ENCODE assay signal across 9 cellular contexts in the genomic region with DNA sequence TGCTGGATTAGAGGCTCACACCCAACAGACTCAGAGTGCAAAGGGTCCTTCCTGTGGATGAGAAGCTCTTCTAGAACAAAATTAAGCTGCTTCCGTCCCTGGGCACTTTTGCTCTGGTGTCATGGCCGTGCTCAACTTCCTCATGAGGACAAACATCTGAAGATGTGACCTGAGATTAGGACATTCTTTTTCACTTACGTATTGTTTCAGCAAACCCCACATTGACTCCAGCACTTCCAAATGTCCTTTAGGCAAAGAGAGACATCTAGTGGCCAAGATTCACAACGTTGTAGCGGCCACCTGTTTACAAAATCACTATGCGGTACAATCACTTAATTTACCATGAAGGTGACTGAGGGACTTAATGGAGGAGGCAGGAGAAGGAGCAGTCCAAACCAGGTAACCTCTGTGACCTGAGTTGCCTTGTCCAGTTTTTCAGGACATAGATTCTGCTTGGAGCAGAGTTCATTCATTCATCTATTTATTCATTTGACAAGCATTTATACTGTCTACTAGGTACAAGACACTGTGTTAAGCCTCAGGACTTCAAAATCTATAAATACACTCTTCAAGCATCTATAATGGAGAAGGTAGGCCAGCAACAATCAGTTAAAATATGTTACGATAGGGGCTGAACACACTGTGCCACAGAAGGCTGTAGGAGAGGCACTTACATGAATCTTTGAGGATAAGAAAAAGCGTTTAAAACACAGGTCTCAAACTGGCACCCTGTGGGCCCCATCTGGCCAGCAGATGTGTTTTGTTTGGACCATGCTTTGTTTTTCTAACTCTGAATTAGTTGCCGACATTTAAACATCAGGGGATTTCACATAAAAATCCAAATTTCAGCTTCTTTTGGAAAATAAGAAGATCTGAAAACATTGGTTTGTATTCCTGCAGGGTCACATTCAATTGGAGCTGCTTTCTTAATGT. TPM values are rescaled to one million over a fixed set of nuclear protein-coding genes. Genes with fewer than 3 reads are reported as not detected.
DNase-seq lines count a peak whose midpoint lies in the region; ATAC-seq and TF ChIP-seq lines count a peak whose summit lies in the region.
"Had no signal": no experiment of that assay in that cellular context is flagged by ENCODE, and none has a peak within 500 bp of the region (broad histone marks: within the 10 kb centered on the region; RNA-seq: fewer than 3 reads in every experiment).

No MANE protein-coding gene starts in this region.

- in situ Hi-C loops in gastrocnemius medialis (cut with MboI; ENCODE audit: low sequenced_read_pairs in 4 of 4), result loop anchor here in 3 of 4 donors (10.0 kb wide), 1 partner anchor 203 kb away; no protein-coding TSS in a partner anchor

- ATAC-seq in GM19463 (IDR thresholded peaks at IDR 0.05; ENCODE audit: unreplicated experiment), result peak; percentile 86
- peak; percentile 93 to 96 for ATAC-seq in gastrocnemius medialis
- no peak for ATAC-seq in activated T-cell treated with anti-CD3 and anti-CD28 coated beads, Interleukin-2, amount 50 U/mL, for 4 hours

- 27% methylated on average over 9 of the region's 9 CpGs for WGBS in hepatocyte (ENCODE audit: low lambda C conversion rate, missing lambda C conversion rate)

- H3K4me3 Mint-ChIP-seq in activated T-cell treated with anti-CD3 and anti-CD28 coated beads, Interleukin-2, amount 50 U/mL, for 4 hours, result no peak overlapping the region
- H3K4me3 Mint-ChIP-seq: activated naive CD4-positive, alpha-beta T cell treated with anti-CD3 and anti-CD28 coated beads, Interleukin-2, amount 50 U/mL, for 24 hours had no signal

- no peaks in the 10 kb centered on the region for H3K36me3 Mint-ChIP-seq in activated T-cell treated with anti-CD3 and anti-CD28 coated beads, Interleukin-2, amount 50 U/mL, for 4 hours (ENCODE audit: insufficient read depth)
- H3K36me3 Mint-ChIP-seq: activated naive CD4-positive, alpha-beta T cell treated with anti-CD3 and anti-CD28 coated beads, Interleukin-2, amount 50 U/mL, for 24 hours had no signal

- no peak overlapping the region for H3K4me2 ChIP-seq in DOHH2 (ENCODE audit: low read length)
- H3K4me2 ChIP-seq in hepatocyte, result peak overlapping the region; percentile 54

- peaks cover 15% of the 10 kb centered on the region for H3K27me3 ChIP-seq in DOHH2 (ENCODE audit: control insufficient read depth, low read length)
- H3K27me3 ChIP-seq in ascending aorta, result no peaks in the 10 kb centered on the region
- no peaks in the 10 kb centered on the region for H3K27me3 ChIP-seq in hepatocyte
- H3K27me3 ChIP-seq in gastrocnemius medialis, result no peaks in the 10 kb centered on the region

- no peaks in the 10 kb centered on the region for H3K9me3 Mint-ChIP-seq in activated T-cell treated with anti-CD3 and anti-CD28 coated beads, Interleukin-2, amount 50 U/mL, for 4 hours
- H3K9me3 Mint-ChIP-seq: activated naive CD4-positive, alpha-beta T cell treated with anti-CD3 and anti-CD28 coated beads, Interleukin-2, amount 50 U/mL, for 24 hours had no signal

- DNase-seq in HT1080 (ENCODE audit: low read depth) (peak; percentile 91), NCI-H82 treated with DMSO at 0.1 percent for 48 hours (lab: John Stamatoyannopoulos, UW; ENCODE audit: unreplicated experiment) (peak; percentile 51), ascending aorta (ENCODE audit: low spot score in 2 of 2) (peak in 1 of 2 donors; percentile 65), hepatocyte (ENCODE audit: low spot score) (peak; percentile 88), gastrocnemius medialis (peak; percentile 5 to 18)
- no peak for DNase-seq in activated T-cell treated with anti-CD3 and anti-CD28 coated beads, Interleukin-2, amount 50 U/mL, for 4 hours

- H3K79me2 ChIP-seq in DOHH2 (ENCODE audit: control insufficient read depth, low read length) (no peaks in the 10 kb centered on the region), hepatocyte (no peaks in the 10 kb centered on the region)

- intact Hi-C loops in ascending aorta (cut with DNase I) (loop anchor here (1.0 kb wide), 1 partner anchor 199 kb away; no protein-coding TSS in a partner anchor), gastrocnemius medialis (cut with DNase I; ENCODE audit: low total_unique reads) (loop anchor here (1.0 kb wide), 1 partner anchor 198 kb away; no protein-coding TSS in a partner anchor)

- no peak for TF ChIP-seq POLR2A in gastrocnemius medialis (IDR thresholded peaks at IDR 0.05)

- TF ChIP-seq CTCF in DOHH2 (IDR thresholded peaks at IDR 0.05; ENCODE audit: low read depth, low read length, poor library complexity, severe bottlenecking), result peak; percentile 78
- TF ChIP-seq CTCF in ascending aorta (IDR thresholded peaks at IDR 0.05), result peak; percentile 43 to 59 (median 52)
- peak; percentile 90 for TF ChIP-seq CTCF in hepatocyte (IDR thresholded peaks at IDR 0.05; ENCODE audit: poor library complexity)
- peak; percentile 56 to 77 (median 63) for TF ChIP-seq CTCF in gastrocnemius medialis (IDR thresholded peaks at IDR 0.05 in 4 of 5, conservative IDR thresholded peaks at IDR 0.05 in 1 of 5)

- no peaks in the 10 kb centered on the region for H3K4me1 Mint-ChIP-seq in activated T-cell treated with anti-CD3 and anti-CD28 coated beads, Interleukin-2, amount 50 U/mL, for 4 hours (ENCODE audit: low read depth)
- H3K4me1 Mint-ChIP-seq: activated naive CD4-positive, alpha-beta T cell treated with anti-CD3 and anti-CD28 coated beads, Interleukin-2, amount 50 U/mL, for 24 hours had no signal

- H3K27ac ChIP-seq in DOHH2 (ENCODE audit: low read depth, low read length), result no peak overlapping the region
- no peak overlapping the region for H3K27ac ChIP-seq in ascending aorta
- H3K27ac ChIP-seq in hepatocyte, result peak overlapping the region; percentile 88
- H3K27ac ChIP-seq in gastrocnemius medialis, result peak overlapping the region in 1 of 4 donors; percentile 43

- no peaks in the 10 kb centered on the region for H3F3A ChIP-seq in DOHH2 (ENCODE audit: control insufficient read depth, insufficient read depth)

- peaks cover 5% of the 10 kb centered on the region for H3K27me3 Mint-ChIP-seq in activated T-cell treated with anti-CD3 and anti-CD28 coated beads, Interleukin-2, amount 50 U/mL, for 4 hours (ENCODE audit: low read depth)

- H3K9me2 ChIP-seq in DOHH2 (replicated peaks; ENCODE audit: control insufficient read depth, low read length), result no peaks in the 10 kb centered on the region
- H3K9me2 ChIP-seq in hepatocyte (replicated peaks; ENCODE audit: insufficient read depth), result no peaks in the 10 kb centered on the region

- H3K36me3 ChIP-seq in DOHH2 (ENCODE audit: control insufficient read depth, low read length) (no peaks in the 10 kb centered on the region), ascending aorta (no peaks in the 10 kb centered on the region), hepatocyte (replicated peaks; ENCODE audit: insufficient read depth, low read depth) (no peaks in the 10 kb centered on the region), gastrocnemius medialis (no peaks in the 10 kb centered on the region)

- H3K4me3 ChIP-seq in DOHH2 (ENCODE audit: low read length) (no peak overlapping the region), ascending aorta (no peak overlapping the region), hepatocyte (no peak overlapping the region), gastrocnemius medialis (no peak overlapping the region)

- H3K9me3 ChIP-seq in DOHH2 (ENCODE audit: control insufficient read depth, insufficient read depth, low read length) (no peaks in the 10 kb centered on the region), ascending aorta (no peaks in the 10 kb centered on the region), hepatocyte (ENCODE audit: low read depth) (no peaks in the 10 kb centered on the region), gastrocnemius medialis (no peaks in the 10 kb centered on the region)

- peak overlapping the region; percentile 31 for H2AFZ ChIP-seq in hepatocyte

- H4K20me1 ChIP-seq in DOHH2 (ENCODE audit: control insufficient read depth, insufficient read depth, low read depth, low read length) (no peaks in the 10 kb centered on the region), hepatocyte (ENCODE audit: insufficient read depth, poor library complexity, severe bottlenecking) (no peaks in the 10 kb centered on the region)

- H3K4me1 ChIP-seq in DOHH2 (ENCODE audit: control insufficient read depth, low read length) (0 out of 2 replicates have a peak, but pooled peaks cover 4% of the 10 kb centered on the region), ascending aorta (no peaks in the 10 kb centered on the region), hepatocyte (ENCODE audit: insufficient read depth) (peaks cover 5% of the 10 kb centered on the region), gastrocnemius medialis (no peaks in the 10 kb centered on the region)

RNA-seq across cellular contexts. Expression of a gene that starts 5.6 kb away (rescaled TPM):
- total RNA-seq in HT1080 (2014; rRNA removed; shearing (Covaris generic)), result not detected in 2 replicates
- 0.06 TPM in 1 of 2 replicates, not detected in the other for polyA plus RNA-seq in HT1080 (2015; cell fraction: cytosol; rRNA removed)
- polyA plus RNA-seq in HT1080 (2015; cell fraction: nucleus; rRNA removed), result 0.09 and 0.12 TPM in 2 replicates
- total RNA-seq in ascending aorta (not detected), hepatocyte (1.5 and 2.8 TPM in 2 replicates), gastrocnemius medialis (not detected)
- polyA plus RNA-seq in hepatocyte, result 0.32 and 1.7 TPM in 2 replicates
- total RNA-seq in activated T-cell treated with anti-CD3 and anti-CD28 coated beads, Interleukin-2, amount 50 U/mL, for 4 hours, result under 1 TPM in 1 of 3 donors, not detected in 2; 0.13 TPM

Comparison
In these comparisons a context has a peak if more than half of its experiments do, and no peak if none do; other contexts are left out.
1. ATAC-seq: peak in GM19463 (single experiment) and gastrocnemius medialis (2 of 2); none in activated T-cell treated with anti-CD3 and anti-CD28 coated beads, Interleukin-2, amount 50 U/mL, for 4 hours (0 of 2).
2. Peak in every context shown above with its lines, with median percentiles within 50 percentile points of each other: CTCF ChIP-seq.